Comparison of ENCODE assay signal across 21 cellular contexts in genomic region chr21:28608646-28609045, GRCh38.
A peak's percentile ranks its signal among the peaks of the same experiment; 100 is the strongest.
DNase-seq lines count a peak whose midpoint lies in the region; ATAC-seq and TF ChIP-seq lines count a peak whose summit lies in the region.
"Had no signal": no experiment of that assay in that cellular context is flagged by ENCODE, and none has a peak within 500 bp of the region (broad histone marks: within the 10 kb centered on the region; RNA-seq: fewer than 3 reads in every experiment).

No MANE protein-coding gene starts in this region.

- H2BK120ac ChIP-seq in IMR-90 (ENCODE audit: low read depth, low read length), result no peak overlapping the region

- H3K27ac ChIP-seq in IMR-90 (ENCODE audit: insufficient read depth, low read length), result no peak overlapping the region
- no peak overlapping the region for H3K27ac ChIP-seq in mammary epithelial cell (ENCODE audit: insufficient read depth, low read depth, low read length)
- no peak overlapping the region for H3K27ac ChIP-seq in upper lobe of left lung
- H3K27ac ChIP-seq: C4-2B, HL-60 had no signal

- H4K8ac ChIP-seq in IMR-90 (ENCODE audit: low read depth in 2 of 2, low read length in 2 of 2), result no peak overlapping the region

- H2AFZ ChIP-seq in IMR-90 (replicated peaks; ENCODE audit: low read length, poor library complexity) (no peak overlapping the region), mammary epithelial cell (ENCODE audit: low read depth, low read length) (peak overlapping the region; percentile 28)

- H3K4ac ChIP-seq in IMR-90 (ENCODE audit: low read depth, low read length), result no peak overlapping the region

- no peaks in the 10 kb centered on the region for H3K79me1 ChIP-seq in IMR-90 (ENCODE audit: low read depth in 1 of 2, low read length in 2 of 2)

- H3K9me3 Mint-ChIP-seq in stimulated activated effector memory CD8-positive, alpha-beta T cell treated with anti-CD3 and anti-CD28 coated beads, Interleukin-12 subunit alpha, Interleukin-12 subunit beta, amount 100 ng/mL, for 72 hours, result no peaks in the 10 kb centered on the region

- H3K9me3 ChIP-seq in IMR-90 (ENCODE audit: control insufficient read depth, insufficient read depth, low read length) (no peaks in the 10 kb centered on the region), mammary epithelial cell (replicated peaks; ENCODE audit: insufficient read depth, low read length) (no peaks in the 10 kb centered on the region), upper lobe of left lung (no peaks in the 10 kb centered on the region)

- 0 out of 2 replicates have a peak overlapping the region, but pooled peaks have one; percentile 9 for H2AK5ac ChIP-seq in IMR-90 (ENCODE audit: low read depth, low read length)

- dilution Hi-C loops in IMR-90 (cut with HindIII; ENCODE audit: low sequenced_read_pairs, unreplicated experiment) (no loop called here), mammary epithelial cell (cut with HindIII; ENCODE audit: low sequenced_read_pairs) (no loop called here)

- H3K4me2 ChIP-seq in IMR-90 (ENCODE audit: low read depth, low read length) (no peak overlapping the region), mammary epithelial cell (ENCODE audit: insufficient read depth, low read depth, low read length) (no peak overlapping the region)

- BruUV-seq in IMR-90 (replicated peaks; lab: Mats Ljungman, UMichigan), result no TSS peak
- no TSS peak for BruUV-seq in mammary epithelial cell (replicated peaks; lab: Mats Ljungman, UMichigan)

- H3K18ac ChIP-seq in IMR-90 (ENCODE audit: low read depth, low read length), result no peak overlapping the region

- H3K36me3 ChIP-seq in IMR-90 (ENCODE audit: control insufficient read depth, insufficient read depth, low read length), result no peaks in the 10 kb centered on the region
- H3K36me3 ChIP-seq in mammary epithelial cell (ENCODE audit: insufficient read depth, low read length), result no peaks in the 10 kb centered on the region
- H3K36me3 ChIP-seq in upper lobe of left lung, result no peaks in the 10 kb centered on the region

- H2BK15ac ChIP-seq in IMR-90 (ENCODE audit: low read depth, low read length), result no peak overlapping the region

- TF ChIP-seq EP300 in upper lobe of left lung (IDR thresholded peaks at IDR 0.05), result no peak

- no peak overlapping the region for H3K23ac ChIP-seq in IMR-90 (ENCODE audit: low read depth, low read length)

- no peak overlapping the region for H2BK5ac ChIP-seq in IMR-90 (ENCODE audit: low read depth, low read length, poor library complexity, severe bottlenecking)

- no peak overlapping the region for H3K56ac ChIP-seq in IMR-90 (ENCODE audit: extremely low read depth, insufficient read depth, low read length)

- no peak overlapping the region for H3K4me3 Mint-ChIP-seq in stimulated activated effector memory CD8-positive, alpha-beta T cell treated with anti-CD3 and anti-CD28 coated beads, Interleukin-12 subunit alpha, Interleukin-12 subunit beta, amount 100 ng/mL, for 72 hours
- H3K4me3 Mint-ChIP-seq: H9 had no signal

- in situ Hi-C loops in IMR-90 (cut with MboI; ENCODE audit: low sequenced_read_pairs), result no loop called here
- in situ Hi-C loops in mammary epithelial cell (cut with MboI; ENCODE audit: low sequenced_read_pairs in 2 of 2), result no loop called here

- H3K14ac ChIP-seq in IMR-90 (replicated peaks; ENCODE audit: low read depth, low read length), result no peak overlapping the region

- ATAC-seq in IMR-90 (ENCODE audit: low read depth) (no peak), upper lobe of left lung (ENCODE audit: low FRiP score in 2 of 2) (no peak)
- ATAC-seq in stimulated activated effector memory CD8-positive, alpha-beta T cell treated with anti-CD3 and anti-CD28 coated beads, Interleukin-12 subunit alpha, Interleukin-12 subunit beta, amount 100 ng/mL, for 72 hours, result no peak

- H4K20me1 ChIP-seq in IMR-90 (ENCODE audit: insufficient read depth, low read length) (no peaks in the 10 kb centered on the region), mammary epithelial cell (ENCODE audit: insufficient read depth, low read length) (no peaks in the 10 kb centered on the region)

- H3K79me2 ChIP-seq in mammary epithelial cell (ENCODE audit: insufficient read depth, low read length), result no peaks in the 10 kb centered on the region

- no peak for TF ChIP-seq CTCF in IMR-90 (conservative IDR thresholded peaks at IDR 0.05; ENCODE audit: low read depth, low read length)
- no peak for TF ChIP-seq CTCF in mammary epithelial cell (conservative IDR thresholded peaks at IDR 0.05 in 1 of 2, IDR thresholded peaks at IDR 0.05 in 1 of 2; ENCODE audit: extremely low read depth in 1 of 2, insufficient read depth in 1 of 2, low read depth in 1 of 2, low read length in 2 of 2)
- TF ChIP-seq CTCF in upper lobe of left lung (IDR thresholded peaks at IDR 0.05), result no peak

- H4K5ac ChIP-seq in IMR-90 (ENCODE audit: low read depth, low read length), result no peak overlapping the region

- 70% methylated on average over 5 of the region's 5 CpGs; no CpG with 5 or more reads in 1 of the 2 experiments for WGBS in IMR-90 (ENCODE audit: extremely low coverage in 2 of 2, insufficient read length in 1 of 2), 2 experiments
- WGBS in mammary epithelial cell (ENCODE audit: low coverage, missing lambda C conversion rate), result 76% methylated on average over 5 of the region's 5 CpGs
- WGBS in upper lobe of left lung, 2 donors, result 82 to 94% methylated on average over 5 of the region's 5 CpGs

- CTCF ChIA-PET in IMR-90 (lab: Yijun Ruan, JAX) (no interaction called here), mammary epithelial cell (lab: Charles Lee; ENCODE audit: low non-redundant PET) (no interaction called here)

- H3K4me1 Mint-ChIP-seq in stimulated activated effector memory CD8-positive, alpha-beta T cell treated with anti-CD3 and anti-CD28 coated beads, Interleukin-12 subunit alpha, Interleukin-12 subunit beta, amount 100 ng/mL, for 72 hours, result peaks cover 14% of the 10 kb centered on the region

- no peak overlapping the region for H4K91ac ChIP-seq in IMR-90 (ENCODE audit: insufficient read depth, low read depth, low read length)

- H2BK20ac ChIP-seq in IMR-90 (ENCODE audit: low read depth, low read length), result no peak overlapping the region

- no peak for TF ChIP-seq RAD21 in IMR-90 (IDR thresholded peaks at IDR 0.05; ENCODE audit: low read length)

- DNase-seq in NCI-H2171 (lab: John Stamatoyannopoulos, UW) (peak; percentile 59), NCI-H2171 treated with DMSO at 0.1 percent for 48 hours (lab: John Stamatoyannopoulos, UW) (no peak), IMR-90 (no peak), mammary epithelial cell (peak; percentile 13), CD1c-positive myeloid dendritic cell (ENCODE audit: extremely low spot score) (no peak), upper lobe of left lung (no peak), NCI-H2029 treated with DMSO at 0.1 percent for 48 hours (lab: John Stamatoyannopoulos, UW) (no peak)
- no peak for DNase-seq in stimulated activated effector memory CD8-positive, alpha-beta T cell treated with anti-CD3 and anti-CD28 coated beads, Interleukin-12 subunit alpha, Interleukin-12 subunit beta, amount 100 ng/mL, for 72 hours (ENCODE audit: low spot score in 2 of 2)
- DNase-seq: 8988T; COR-L47; H9; NCI-H1436; NCI-H2029; NCI-H226; NCI-H526; NK-92 treated with Interleukin-12 subunit alpha and Interleukin-12 subunit beta, amount 100 ng/mL, for 24 hours; OCI-M1; RPMI8226; SIG-M5 had no signal

- peak overlapping the region; percentile 30 for H3K27ac Mint-ChIP-seq in stimulated activated effector memory CD8-positive, alpha-beta T cell treated with anti-CD3 and anti-CD28 coated beads, Interleukin-12 subunit alpha, Interleukin-12 subunit beta, amount 100 ng/mL, for 72 hours

- no peak overlapping the region for H2AK9ac ChIP-seq in IMR-90 (replicated peaks; ENCODE audit: low read depth, low read length, poor library complexity)

- no peaks in the 10 kb centered on the region for H3K36me3 Mint-ChIP-seq in stimulated activated effector memory CD8-positive, alpha-beta T cell treated with anti-CD3 and anti-CD28 coated beads, Interleukin-12 subunit alpha, Interleukin-12 subunit beta, amount 100 ng/mL, for 72 hours

- TF ChIP-seq POLR2A in IMR-90 (IDR thresholded peaks at IDR 0.05; ENCODE audit: low read depth, low read length) (no peak), upper lobe of left lung (IDR thresholded peaks at IDR 0.05) (no peak)

- POLR2A ChIA-PET in IMR-90 (lab: Charles Lee; ENCODE audit: unreplicated experiment), result no interaction called here

- H3K9me1 ChIP-seq in IMR-90 (ENCODE audit: insufficient read depth, low read length), result no peaks in the 10 kb centered on the region

- H3K4me1 ChIP-seq in IMR-90 (ENCODE audit: control insufficient read depth, insufficient read depth, low read length) (no peaks in the 10 kb centered on the region), mammary epithelial cell (ENCODE audit: insufficient read depth, low read length) (no peaks in the 10 kb centered on the region), upper lobe of left lung (peaks cover 0 to 4% (median 2%) of the 10 kb centered on the region in 4 donors)

- no peaks in the 10 kb centered on the region for H3K27me3 ChIP-seq in IMR-90 (ENCODE audit: control insufficient read depth, insufficient read depth, low read length)
- H3K27me3 ChIP-seq in mammary epithelial cell (ENCODE audit: insufficient read depth, low read length), result no peaks in the 10 kb centered on the region
- no peaks in the 10 kb centered on the region for H3K27me3 ChIP-seq in upper lobe of left lung

- H3K4me3 ChIP-seq in IMR-90 (ENCODE audit: insufficient read depth, low read depth, low read length), result no peak overlapping the region
- no peak overlapping the region for H3K4me3 ChIP-seq in mammary epithelial cell (replicated peaks in 1 of 3; ENCODE audit: insufficient read depth in 1 of 3, low read depth in 2 of 3, low read length in 3 of 3)
- no peak overlapping the region for H3K4me3 ChIP-seq in upper lobe of left lung

- intact Hi-C loops in IMR-90 (cut with micrococcal nuclease), result no loop called here
- intact Hi-C loops in mammary epithelial cell (cut with micrococcal nuclease), result no loop called here

- no peak overlapping the region for H3K9ac ChIP-seq in IMR-90 (ENCODE audit: low read depth, low read length)
- H3K9ac ChIP-seq in mammary epithelial cell (ENCODE audit: insufficient read depth, low read length), result no peak overlapping the region

TF ChIP-seq in IMR-90, 13 proteins besides CTCF, POLR2A, EP300 and RAD21 (continues in another document):
- TF ChIP-seq BHLHE40 (IDR thresholded peaks at IDR 0.05; ENCODE audit: low read depth, low read length), result no peak
- no peak for TF ChIP-seq ELK1 (IDR thresholded peaks at IDR 0.05; ENCODE audit: borderline replicate concordance, low read depth, low read length)
- TF ChIP-seq NFE2L2 (IDR thresholded peaks at IDR 0.05; ENCODE audit: low read depth, low read length), result no peak
- TF ChIP-seq RCOR1 (IDR thresholded peaks at IDR 0.05; ENCODE audit: insufficient replicate concordance, low read length), result no peak

Comparison
In these comparisons a context has a peak if more than half of its experiments do, and no peak if none do; other contexts are left out.
1. DNase-seq: peak in NCI-H2171 (single experiment) and mammary epithelial cell (single experiment); none in NCI-H2171 treated with DMSO at 0.1 percent for 48 hours (single experiment), IMR-90 (single experiment), stimulated activated effector memory CD8-positive, alpha-beta T cell treated with anti-CD3 and anti-CD28 coated beads, Interleukin-12 subunit alpha, Interleukin-12 subunit beta, amount 100 ng/mL, for 72 hours (0 of 2), CD1c-positive myeloid dendritic cell (single experiment), upper lobe of left lung (0 of 2) and NCI-H2029 treated with DMSO at 0.1 percent for 48 hours (single experiment).